ENCODE assay signal across 19 cellular contexts in the genomic region with DNA sequence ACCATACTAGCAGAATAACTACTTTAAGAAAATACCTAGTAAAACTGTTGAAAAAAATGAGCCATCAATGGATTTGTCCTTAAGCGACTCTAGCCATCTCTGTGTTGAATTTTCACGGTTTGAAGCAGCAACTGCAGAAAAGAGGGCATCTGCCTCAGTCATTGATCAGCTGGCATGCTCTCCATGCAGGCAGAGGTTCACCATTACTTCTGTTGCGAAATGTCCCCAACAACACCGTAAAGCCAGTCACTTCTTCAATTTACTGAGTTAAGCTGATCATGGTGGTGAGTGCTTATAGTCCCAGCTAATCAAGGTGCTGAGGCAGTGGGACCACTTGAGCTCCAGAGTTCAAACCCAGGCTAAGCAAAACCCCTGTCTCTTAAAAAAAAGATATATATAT. TPM values are rescaled to one million over a fixed set of nuclear protein-coding genes. Genes with fewer than 3 reads are reported as not detected.
DNase-seq lines count a peak whose midpoint lies in the region; ATAC-seq, FAIRE-seq and TF ChIP-seq lines count a peak whose summit lies in the region.
"Had no signal": no experiment of that assay in that cellular context is flagged by ENCODE, and none has a peak within 500 bp of the region (broad histone marks: within the 10 kb centered on the region; RNA-seq: fewer than 3 reads in every experiment).

No MANE protein-coding gene starts in this region.

- no peaks in the 10 kb centered on the region for H3K23me2 ChIP-seq in H1 (ENCODE audit: low read depth, low read length)

- H3K4me3 ChIP-seq in H1 (ENCODE audit: extremely low read depth in 1 of 4, insufficient read depth in 2 of 4, low read depth in 3 of 4, low read length in 4 of 4) (no peak overlapping the region), right lobe of liver (no peak overlapping the region), kidney (ENCODE audit: low read length in 2 of 2) (no peak overlapping the region)
- H3K4me3 ChIP-seq: BLaER1 had no signal

- H3K79me2 ChIP-seq in H1 (ENCODE audit: control insufficient read depth in 1 of 2, insufficient read depth in 2 of 2, low read length in 2 of 2): no peaks in the 10 kb centered on the region

- DNase-seq in SKM-1 treated with dmso at 0.1 percent for 144 hours (lab: John Stamatoyannopoulos, UW; ENCODE audit: unreplicated experiment) (peak; percentile 11), SKM-1 (lab: John Stamatoyannopoulos, UW; ENCODE audit: unreplicated experiment) (no peak), H1 (ENCODE audit: low read depth in 1 of 2, low spot score in 2 of 2) (no peak), right lobe of liver (no peak), kidney (no peak), NCI-H526 treated with DMSO at 0.1 percent for 48 hours (lab: John Stamatoyannopoulos, UW) (no peak)
- DNase-seq: 8988T; CD4-positive, alpha-beta memory T cell; DMS153; DMS79; GDM1; GOT3; H9 had no signal

- peak overlapping the region in 1 of 4 experiments; percentile 49; a peak in 1 of 7 replicates for H3K9ac ChIP-seq in H1 (replicated peaks in 1 of 4; ENCODE audit: extremely low read depth in 1 of 4, low read depth in 3 of 4, low read length in 3 of 4)
- no peak overlapping the region for H3K9ac ChIP-seq in kidney (ENCODE audit: low read length in 2 of 2)
- H3K9ac ChIP-seq: BLaER1 had no signal

- H3K27me3 ChIP-seq in H1 (replicated peaks in 1 of 4; ENCODE audit: control insufficient read depth in 3 of 4, extremely low read depth in 1 of 4, insufficient read depth in 3 of 4, low read length in 3 of 4) (no peaks in the 10 kb centered on the region), right lobe of liver (no peaks in the 10 kb centered on the region)
- H3K27me3 ChIP-seq: BLaER1 had no signal

- no peaks in the 10 kb centered on the region for H3K79me1 ChIP-seq in H1 (ENCODE audit: low read depth, low read length)

- H4K20me1 ChIP-seq in H1 (replicated peaks in 1 of 2; ENCODE audit: control insufficient read depth in 1 of 2, insufficient read depth in 2 of 2, low read length in 2 of 2): no peaks in the 10 kb centered on the region
- H4K20me1 ChIP-seq: BLaER1 had no signal

- H2BK5ac ChIP-seq in H1 (ENCODE audit: low read depth, low read length): no peak overlapping the region

- TF ChIP-seq CTCF in H1 (IDR thresholded peaks at IDR 0.05; ENCODE audit: control extremely low read depth in 1 of 3, insufficient read depth in 1 of 3, low read depth in 1 of 3, low read length in 3 of 3) (no peak), right lobe of liver (IDR thresholded peaks at IDR 0.05) (no peak), kidney (IDR thresholded peaks at IDR 0.05; ENCODE audit: borderline replicate concordance, extremely low read depth, insufficient read depth) (no peak)

- ATAC-seq in right lobe of liver (peak in 3 of 4 donors; percentile 69 to 81 (median 73)), GM19397 (IDR thresholded peaks at IDR 0.05; ENCODE audit: unreplicated experiment) (no peak)

- no peak for TF ChIP-seq POLR2A in H1 (IDR thresholded peaks at IDR 0.05; ENCODE audit: control extremely low read depth in 1 of 2, low read depth in 2 of 2, low read length in 2 of 2)
- TF ChIP-seq POLR2A in right lobe of liver (IDR thresholded peaks at IDR 0.05): no peak

- H3K9me3 ChIP-seq in H1 (ENCODE audit: insufficient read depth in 2 of 2, low read depth in 1 of 2, low read length in 1 of 2) (no peaks in the 10 kb centered on the region), right lobe of liver (no peaks in the 10 kb centered on the region), kidney (ENCODE audit: control insufficient read depth in 1 of 2, low read length in 2 of 2) (no peaks in the 10 kb centered on the region)

- no peaks in the 10 kb centered on the region for H3K36me3 ChIP-seq in H1 (ENCODE audit: control insufficient read depth in 2 of 4, insufficient read depth in 4 of 4, low read length in 3 of 4)
- H3K36me3 ChIP-seq in right lobe of liver: no peaks in the 10 kb centered on the region
- no peaks in the 10 kb centered on the region for H3K36me3 ChIP-seq in kidney (ENCODE audit: control insufficient read depth in 1 of 2, insufficient read depth in 2 of 2, low read length in 2 of 2)
- H3K36me3 ChIP-seq: BLaER1 had no signal

- H2AFZ ChIP-seq in H1 (ENCODE audit: low read length): no peak overlapping the region

- no peak overlapping the region for H4K8ac ChIP-seq in H1 (ENCODE audit: extremely low read depth, insufficient read depth, low read length)

- no peak overlapping the region for H4K5ac ChIP-seq in H1 (ENCODE audit: insufficient read length, low read depth, low read length)

- H3K4me1 ChIP-seq in H1 (replicated peaks in 1 of 4; ENCODE audit: control insufficient read depth in 3 of 4, insufficient read depth in 4 of 4, low read length in 3 of 4) (no peaks in the 10 kb centered on the region), right lobe of liver (peaks cover 0 to 4% (median 0%) of the 10 kb centered on the region in 4 donors), kidney (ENCODE audit: control insufficient read depth in 1 of 2, insufficient read depth in 1 of 2, low read depth in 1 of 2, low read length in 2 of 2) (no peaks in the 10 kb centered on the region)
- H3K4me1 ChIP-seq: BLaER1 had no signal

- no peak overlapping the region for H3K14ac ChIP-seq in H1 (ENCODE audit: insufficient read length)

- H3K18ac ChIP-seq in H1 (ENCODE audit: extremely low read depth, low read length): no peak overlapping the region

- H2BK15ac ChIP-seq in H1 (ENCODE audit: low read length): no peak overlapping the region

- no peak overlapping the region for H3K4ac ChIP-seq in H1 (replicated peaks; ENCODE audit: insufficient read length, low read depth, low read length)

- intact Hi-C loops in right lobe of liver (cut with DNase I) (no loop called here), kidney (cut with DNase I) (no loop called here)

- WGBS in H1 (ENCODE audit: extremely low coverage in 1 of 2, insufficient coverage in 1 of 2, insufficient read length in 1 of 2, insufficient replicate concordance in 2 of 2, low coverage in 1 of 2, low lambda C conversion rate in 2 of 2, missing lambda C conversion rate in 1 of 2), 2 experiments: 84% methylated on average over 4 of the region's 4 CpGs; no CpG with 5 or more reads in 1 of the 2 experiments
- 41% methylated on average over 4 of the region's 4 CpGs for WGBS in right lobe of liver (ENCODE audit: insufficient coverage, low coverage, low lambda C conversion rate, missing lambda C conversion rate)

- H2BK120ac ChIP-seq in H1 (replicated peaks; ENCODE audit: low read depth, low read length): no peak overlapping the region

- no peak overlapping the region for H3K56ac ChIP-seq in H1 (replicated peaks; ENCODE audit: insufficient read length, low read depth, low read length)

- H3K4me2 ChIP-seq in H1 (ENCODE audit: insufficient read depth in 1 of 2, low read depth in 2 of 2, low read length in 2 of 2): no peak overlapping the region
- H3K4me2 ChIP-seq: BLaER1 had no signal

- CTCF ChIA-PET in H1 (lab: Charles Lee; ENCODE audit: partially characterized antibody): interaction anchor here (0.8 to 5.2 kb wide), 4 partner anchors 10 to 27 kb away, joined by 3 to 28 read pairs (median 4); a partner anchor contains a TSS

- no peak for TF ChIP-seq RAD21 in H1 (IDR thresholded peaks at IDR 0.05 in 1 of 2, conservative IDR thresholded peaks at IDR 0.05 in 1 of 2; ENCODE audit: low read depth in 2 of 2, low read length in 2 of 2)

- H2BK12ac ChIP-seq in H1 (ENCODE audit: low read depth, low read length): no peak overlapping the region

- no peak overlapping the region for H2AK5ac ChIP-seq in H1 (ENCODE audit: low read depth, low read length)

- no peak overlapping the region for H4K91ac ChIP-seq in H1 (replicated peaks; ENCODE audit: insufficient read length, low read length)

- no peak for TF ChIP-seq EP300 in H1 (IDR thresholded peaks at IDR 0.05; ENCODE audit: borderline replicate concordance in 1 of 2, low read depth in 2 of 2, low read length in 2 of 2)

- POLR2A ChIA-PET in H1 (lab: Charles Lee; ENCODE audit: partially characterized antibody): no interaction called here

- no peak for FAIRE-seq in H1 (lab: Jason Lieb, UNC)
- FAIRE-seq in kidney (lab: Jason Lieb, UNC): no peak
- FAIRE-seq: GM12892, GM18507, HTR-8/SVneo had no signal

- H3K27ac ChIP-seq in H1 (ENCODE audit: low read depth, low read length) (no peak overlapping the region), right lobe of liver (no peak overlapping the region), kidney (ENCODE audit: low read depth in 2 of 2, low read length in 2 of 2) (no peak overlapping the region)
- H3K27ac ChIP-seq: BLaER1 had no signal

- H2BK20ac ChIP-seq in H1 (ENCODE audit: low read length): no peak overlapping the region

- peak overlapping the region; percentile 99 for H3K23ac ChIP-seq in H1 (ENCODE audit: insufficient read length)

TF ChIP-seq in H1, 55 proteins besides CTCF, POLR2A, EP300 and RAD21:
- TF ChIP-seq CEBPB (IDR thresholded peaks at IDR 0.05; ENCODE audit: low read depth, low read length) (peak; percentile 76), CTBP2 (IDR thresholded peaks at IDR 0.05; ENCODE audit: borderline replicate concordance, insufficient read depth, insufficient read length, low read length) (no peak)

RNA-seq across cellular contexts. Expression of a gene that starts 11.1 kb away (rescaled TPM):
- total RNA-seq in H1 (2021; fragmentation: NEBNext Ultra II Directional; extraction: Animal tissue kit (Norgen Biotek cat#: 25700)): 7.4 and 9.6 TPM in 2 replicates
- polyA plus RNA-seq in H1 (2011; rRNA removed) (14.2 and 14.3 TPM in 2 replicates), kidney (ENCODE audit: insufficient read depth, low read depth, low replicate concordance) (91.1 TPM)
- 17.5 TPM for polyA plus RNA-seq in H1 (2011; cell fraction: cytosol; rRNA removed)
- 13.8 TPM for polyA plus RNA-seq in H1 (2011; cell fraction: nucleus; rRNA removed)
- 10.0 to 12.2 TPM (median 11.0 TPM) in 4 replicates for polyA plus RNA-seq in H1 (2012, experiment 1 of 2)
- 3.2 TPM for polyA plus RNA-seq in H1 (2012, experiment 2 of 2)
- polyA plus RNA-seq in H1 (2013, experiment 1 of 2): 11.2 TPM
- 12.6 TPM for polyA plus RNA-seq in H1 (2013, experiment 2 of 2)
- 4.2 and 8.3 TPM in 2 replicates for polyA minus RNA-seq in H1 (2011; rRNA and poly(A)+ RNA removed)
- 5.3 TPM for polyA minus RNA-seq in H1 (2011; cell fraction: cytosol; rRNA and poly(A)+ RNA removed)
- 5.0 TPM for polyA minus RNA-seq in H1 (2011; cell fraction: nucleus; rRNA and poly(A)+ RNA removed)
- total RNA-seq in right lobe of liver (100 to 1,000 TPM in 2 of 6 experiments, 10 to 100 TPM in 4; 36.8 to 119 (median 47.7) TPM), kidney (69.1 TPM)
- polyA plus RNA-seq: CD14-positive monocyte had no signal
